Comparison of ENCODE assay signal across 8 cellular contexts in the genomic region with DNA sequence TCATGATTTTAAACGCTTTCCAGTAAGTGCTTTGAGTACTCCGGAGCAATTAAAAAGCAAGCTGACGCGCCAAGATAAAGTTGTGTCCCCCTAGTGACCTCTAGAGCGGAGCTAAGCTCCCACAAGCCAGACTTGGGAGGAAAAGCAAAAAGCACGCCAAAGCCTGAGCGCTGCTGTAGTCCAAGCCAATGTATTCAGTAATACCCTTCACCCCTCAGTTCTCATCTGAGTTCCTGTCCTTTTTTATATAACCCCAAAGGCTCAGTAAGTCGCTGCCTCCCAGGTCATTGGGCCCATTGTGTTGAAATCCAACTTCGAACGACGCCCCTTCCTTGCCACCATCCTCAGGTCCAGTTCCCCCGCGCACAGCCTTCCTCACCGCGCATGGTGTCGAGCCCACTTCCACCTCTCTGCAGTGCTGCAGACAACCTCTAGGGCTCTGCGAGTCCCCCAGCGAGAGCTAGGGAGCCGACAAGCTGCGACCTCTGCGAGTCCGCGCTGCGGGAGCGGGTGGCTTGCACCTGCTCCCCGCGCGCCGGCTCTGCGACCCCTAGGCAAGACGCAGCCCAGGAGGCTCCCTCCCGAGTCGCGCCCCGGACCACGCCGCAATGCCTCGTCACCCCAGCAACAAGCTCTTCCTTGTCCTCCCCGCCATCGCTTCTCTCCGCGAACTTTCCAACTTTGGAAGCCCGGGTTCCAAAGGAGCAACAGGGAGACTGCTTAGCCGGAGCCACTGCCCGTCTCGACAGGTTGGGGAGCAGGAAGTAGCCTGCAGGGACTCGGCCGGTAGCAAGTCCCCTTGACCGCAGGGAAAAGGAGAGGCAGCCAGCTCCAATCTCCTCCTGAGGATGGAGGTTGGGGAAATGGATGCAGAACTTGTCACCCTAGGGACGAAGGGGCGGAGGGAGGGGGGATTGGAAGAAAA. TPM values are rescaled to one million over a fixed set of nuclear protein-coding genes. Genes with fewer than 3 reads are reported as not detected.
A peak's percentile ranks its signal among the peaks of the same experiment; 100 is the strongest.
DNase-seq lines count a peak whose midpoint lies in the region; ATAC-seq and TF ChIP-seq lines count a peak whose summit lies in the region.

No MANE protein-coding gene starts in this region.

- peak; percentile 28 for DNase-seq in A172 (ENCODE audit: low spot score)
- DNase-seq in GM13977 (ENCODE audit: low spot score), result peak; percentile 64
- peak; percentile 52 to 58 for DNase-seq in NCI-H1930 (lab: John Stamatoyannopoulos, UW)
- DNase-seq in activated T-cell treated with anti-CD3 and anti-CD28 coated beads, Interleukin-2, amount 50 U/mL, for 4 hours, result peak; percentile 8
- peak; percentile 34 for DNase-seq in glomerular visceral epithelial cell (ENCODE audit: extremely low spot score)
- DNase-seq in omental fat pad (ENCODE audit: low spot score), result no peak
- no peak for DNase-seq in HPDE6-E6E7 (ENCODE audit: extremely low spot score)

- peaks cover 65% of the 10 kb centered on the region for H3K27me3 Mint-ChIP-seq in activated T-cell treated with anti-CD3 and anti-CD28 coated beads, Interleukin-2, amount 50 U/mL, for 4 hours (ENCODE audit: low read depth)

- peak; percentile 95 for ATAC-seq in HG02798 (IDR thresholded peaks at IDR 0.05; ENCODE audit: poor library complexity, unreplicated experiment)
- ATAC-seq in activated T-cell treated with anti-CD3 and anti-CD28 coated beads, Interleukin-2, amount 50 U/mL, for 4 hours, result peak; percentile 78 to 84
- peak; percentile 50 for ATAC-seq in omental fat pad (ENCODE audit: low FRiP score)

- peak; percentile 35 for TF ChIP-seq CTCF in GM13977 (IDR thresholded peaks at IDR 0.05; ENCODE audit: extremely low read depth, insufficient read depth, missing control alignments)
- no peak for TF ChIP-seq CTCF in omental fat pad (IDR thresholded peaks at IDR 0.05)

- H3K4me3 Mint-ChIP-seq in activated T-cell treated with anti-CD3 and anti-CD28 coated beads, Interleukin-2, amount 50 U/mL, for 4 hours, result peak overlapping the region; percentile 69

- in situ Hi-C loops in GM13977 (cut with MboI; ENCODE audit: low pct_unique_long_range_greater_than_20kb, low sequenced_read_pairs, unreplicated experiment), result no loop called here

- no peaks in the 10 kb centered on the region for H3K36me3 Mint-ChIP-seq in activated T-cell treated with anti-CD3 and anti-CD28 coated beads, Interleukin-2, amount 50 U/mL, for 4 hours (ENCODE audit: insufficient read depth)

- H3K4me1 Mint-ChIP-seq in activated T-cell treated with anti-CD3 and anti-CD28 coated beads, Interleukin-2, amount 50 U/mL, for 4 hours (ENCODE audit: low read depth), result peaks cover 19% of the 10 kb centered on the region

- H3K9me3 Mint-ChIP-seq in activated T-cell treated with anti-CD3 and anti-CD28 coated beads, Interleukin-2, amount 50 U/mL, for 4 hours, result no peaks in the 10 kb centered on the region

RNA-seq across cellular contexts. Expression of a gene that starts 3.8 kb away (rescaled TPM):
- 3.4 and 3.7 TPM in 2 replicates for total RNA-seq in A172 (2014; rRNA removed; shearing (Covaris generic))
- total RNA-seq in activated T-cell treated with anti-CD3 and anti-CD28 coated beads, Interleukin-2, amount 50 U/mL, for 4 hours, result under 1 TPM in 1 of 3 donors, not detected in 2; 0.16 TPM
- total RNA-seq in omental fat pad, result under 1 TPM; 0.25 to 0.37 (median 0.34) TPM

Comparison
In these comparisons a context has a peak if more than half of its experiments do, and no peak if none do; other contexts are left out.
1. DNase-seq: peak in A172 (single experiment), GM13977 (single experiment), NCI-H1930 (2 of 2), activated T-cell treated with anti-CD3 and anti-CD28 coated beads, Interleukin-2, amount 50 U/mL, for 4 hours (single experiment) and glomerular visceral epithelial cell (single experiment); none in omental fat pad (single experiment) and HPDE6-E6E7 (single experiment).
2. Peak in every context shown above with its lines, with median percentiles within 50 percentile points of each other: ATAC-seq.